Comparison of ENCODE assay signal across 11 cellular contexts in the genomic region with DNA sequence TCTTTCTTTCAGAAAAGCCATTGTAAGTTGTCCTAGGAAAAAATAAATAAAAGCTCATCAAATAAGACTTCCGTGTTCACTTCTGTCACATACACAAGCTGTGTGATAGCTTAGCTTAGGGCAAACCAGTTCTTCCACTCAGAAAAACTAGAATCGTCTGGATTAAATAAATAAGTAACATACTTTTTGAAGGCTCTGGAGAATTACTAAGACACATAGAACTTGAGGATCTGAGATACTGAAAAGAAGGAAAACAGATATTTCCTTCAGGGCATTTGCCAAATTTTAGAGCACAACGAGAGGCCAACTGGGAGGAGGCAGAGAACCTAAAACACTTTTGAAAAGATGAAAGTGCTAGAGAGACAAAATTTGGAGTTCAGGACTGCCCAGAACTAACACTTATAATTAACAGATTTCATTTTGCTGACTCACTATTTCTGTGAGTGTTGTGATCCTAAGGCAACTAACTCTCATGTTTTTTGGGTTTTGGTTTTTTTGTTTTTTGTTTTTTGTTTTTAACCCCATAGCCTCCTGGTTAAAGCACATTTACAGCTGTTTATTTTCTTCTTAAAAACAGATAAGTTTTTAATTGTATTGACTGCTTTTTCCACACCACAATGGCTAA. TPM values are rescaled to one million over a fixed set of nuclear protein-coding genes. Genes with fewer than 3 reads are reported as not detected.
DNase-seq lines count a peak whose midpoint lies in the region; ATAC-seq, FAIRE-seq and TF ChIP-seq lines count a peak whose summit lies in the region.
"Had no signal": no experiment of that assay in that cellular context is flagged by ENCODE, and none has a peak within 500 bp of the region (broad histone marks: within the 10 kb centered on the region; RNA-seq: fewer than 3 reads in every experiment).

No MANE protein-coding gene starts in this region.

- H3K4me3 ChIP-seq in AG10803 (ENCODE audit: low read length) (no peak overlapping the region), K562 (no peak overlapping the region)

- in situ Hi-C loops in K562 (cut with MboI): no loop called here

- DNase-seq in AG10803 (ENCODE audit: low read depth) (peak; percentile 51), K562 (ENCODE audit: extremely low read depth in 1 of 4, low spot score in 3 of 4) (no peak), left colon (no peak), inferior parietal cortex (ENCODE audit: extremely low spot score) (no peak), NCI-H2196 treated with DMSO at 0.1 percent for 48 hours (lab: John Stamatoyannopoulos, UW; ENCODE audit: unreplicated experiment) (no peak), GDM1 (lab: John Stamatoyannopoulos, UW) (no peak)
- DNase-seq: activated T-cell treated with anti-CD3 and anti-CD28 coated beads, Interleukin-2, amount 50 U/mL, for 48 hours; Caco-2; nucleus accumbens had no signal

- TF ChIP-seq CTCF in AG10803 (conservative IDR thresholded peaks at IDR 0.05; ENCODE audit: low read length): no peak
- TF ChIP-seq CTCF in K562 (IDR thresholded peaks at IDR 0.05 in 2 of 3, conservative IDR thresholded peaks at IDR 0.05 in 1 of 3; ENCODE audit: insufficient read depth in 2 of 3, low read depth in 1 of 3, low read length in 3 of 3): no peak

- TF ChIP-seq POLR2A in K562 (conservative IDR thresholded peaks at IDR 0.05): no peak

- no peaks in the 10 kb centered on the region for H3K27me3 ChIP-seq in K562 (ENCODE audit: control insufficient read depth in 2 of 2, insufficient read depth in 2 of 2, low read length in 2 of 2)

- no TSS peak for BruUV-seq in K562 (replicated peaks; lab: Mats Ljungman, UMichigan)

- intact Hi-C loops in K562 (cut with micrococcal nuclease): no loop called here
- intact Hi-C loops in left colon (cut with DNase I, micrococcal nuclease): no loop called here

- no peaks in the 10 kb centered on the region for H3K79me2 ChIP-seq in K562 (ENCODE audit: control insufficient read depth, insufficient read depth, low read length)

- H3K27ac ChIP-seq in KOPT-K1 (ENCODE audit: low read depth, low read length, poor library complexity, severe bottlenecking) (peak overlapping the region; percentile 37), K562 (ENCODE audit: extremely low read depth, low read depth, low read length) (no peak overlapping the region; the same call in 2 of the 3 replicates)

- no peak overlapping the region for H2AFZ ChIP-seq in K562 (ENCODE audit: low read depth, low read length)

- no peaks in the 10 kb centered on the region for H3K36me3 ChIP-seq in KOPT-K1 (ENCODE audit: insufficient read depth, low read length)
- no peaks in the 10 kb centered on the region for H3K36me3 ChIP-seq in K562 (ENCODE audit: control insufficient read depth, insufficient read depth, low read length)

- H3K9me3 ChIP-seq in KOPT-K1 (ENCODE audit: insufficient read depth, low read length, poor library complexity, severe bottlenecking) (no peaks in the 10 kb centered on the region), K562 (replicated peaks; ENCODE audit: control insufficient read depth, insufficient read depth, low read depth, low read length) (no peaks in the 10 kb centered on the region)
- H3K9me3 ChIP-seq: Caco-2 had no signal

- ATAC-seq in K562 (no peak), left colon (peak; percentile 69), HG03520 (IDR thresholded peaks at IDR 0.05; ENCODE audit: unreplicated experiment) (no peak)

- no peaks in the 10 kb centered on the region for H4K20me1 ChIP-seq in K562 (replicated peaks; ENCODE audit: control insufficient read depth, insufficient read depth, low read length)

- TF ChIP-seq RAD21 in K562 (CRISPR knock-in tag; conservative IDR thresholded peaks at IDR 0.05 in 1 of 2, IDR thresholded peaks at IDR 0.05 in 1 of 2): no peak

- H3K4me1 ChIP-seq in K562 (replicated peaks in 1 of 2; ENCODE audit: control insufficient read depth in 2 of 2, insufficient read depth in 2 of 2, low read length in 2 of 2): no peaks in the 10 kb centered on the region
- H3K4me1 ChIP-seq: Caco-2 had no signal

- WGBS in K562 (ENCODE audit: insufficient coverage, low coverage, missing lambda C conversion rate): 0% methylated on average over 3 of the region's 3 CpGs

- H3K9ac ChIP-seq in K562 (ENCODE audit: insufficient read depth in 1 of 2, low read depth in 2 of 2, low read length in 2 of 2): no peak overlapping the region

- no peaks in the 10 kb centered on the region for H3K9me1 ChIP-seq in K562 (ENCODE audit: control insufficient read depth, insufficient read depth, low read length)

- no peak for FAIRE-seq in K562 (lab: Jason Lieb, UNC)

- CTCF ChIA-PET in K562 (lab: Yijun Ruan, JAX; ENCODE audit: low intra/inter-chr PET ratio): no interaction called here

- no peak for TF ChIP-seq EP300 in K562 (IDR thresholded peaks at IDR 0.05; ENCODE audit: low read length)

- POLR2A ChIA-PET in K562 (lab: Yijun Ruan, JAX): no interaction called here

- no peak overlapping the region for H3K4me2 ChIP-seq in K562 (ENCODE audit: insufficient read depth, low read length)

TF ChIP-seq in K562, 482 proteins besides CTCF, POLR2A, EP300 and RAD21:
- TF ChIP-seq ZNF274 (IDR thresholded peaks at IDR 0.05; ENCODE audit: borderline replicate concordance, low read depth, low read length) (no peak), MAFK (IDR thresholded peaks at IDR 0.05; ENCODE audit: low read length) (peak; percentile 47; the same call in 1 of the 2 replicates), NFE2L1 (tag; IDR thresholded peaks at IDR 0.05; ENCODE audit: borderline replicate concordance, low read depth) (0 out of 2 replicates have a peak, but pooled peaks have one; percentile 22), C11orf30 (IDR thresholded peaks at IDR 0.05; ENCODE audit: low read depth) (peak; percentile 70), TAL1 (IDR thresholded peaks at IDR 0.05) (no peak), MAFF (IDR thresholded peaks at IDR 0.05; ENCODE audit: low read length) (peak; percentile 31; the same call in 1 of the 2 replicates), ZNF316 (IDR thresholded peaks at IDR 0.05) (peak; percentile 90), MAFG (tag; conservative IDR thresholded peaks at IDR 0.05) (peak; percentile 88)

RNA-seq across cellular contexts. Expression of a gene that starts 38.7 kb away (rescaled TPM):
- not detected in 2 replicates for total RNA-seq in K562 (2011; cell fraction: chromatin; rRNA removed; ENCODE audit: low replicate concordance)
- total RNA-seq in K562 (2011; cell fraction: nucleolus; rRNA removed): not detected in 2 replicates
- not detected in 2 replicates for total RNA-seq in K562 (2011; cell fraction: nucleoplasm; rRNA removed)
- total RNA-seq in K562 (2014; rRNA removed) (not detected in 2 replicates), K562 (2014; rRNA removed; fragmentation: Illumina TruSeq; extraction: Trizol) (not detected in 2 replicates), K562 (2015; rRNA removed; fragmentation: Illumina TruSeq; extraction: Trizol) (not detected in 2 replicates), K562 (2021) (0.07 and 0.09 TPM in 2 replicates), left colon (1 to 10 TPM in 1 of 2 donors, under 1 TPM in 1; 0.67 to 1.1 TPM)
- polyA plus RNA-seq in K562 (2011; rRNA removed) (not detected in 2 replicates), K562 (2014; fragmentation: Illumina TruSeq; extraction: Trizol) (not detected in 2 replicates), K562 (2014; fragmentation: Nextera tagmentation; extraction: Ambion mirVana) (not detected), K562 (2014; rRNA removed) (not detected in 2 replicates)
- polyA plus RNA-seq in K562 (2011; cell fraction: cytosol; rRNA removed): not detected in 2 replicates
- not detected in 2 replicates for polyA plus RNA-seq in K562 (2011; cell fraction: nucleus; rRNA removed)
- polyA plus RNA-seq in K562 (2012): not detected in 2 replicates
- polyA minus RNA-seq in K562 (2011; rRNA and poly(A)+ RNA removed): not detected in 2 replicates
- not detected in 2 replicates for polyA minus RNA-seq in K562 (2011; cell fraction: cytosol; rRNA and poly(A)+ RNA removed)
- not detected in 2 replicates for polyA minus RNA-seq in K562 (2011; cell fraction: nucleus; rRNA and poly(A)+ RNA removed)
- total RNA-seq: Caco-2 had no signal
